ENCODE assay signal across 34 cellular contexts in the genomic region with DNA sequence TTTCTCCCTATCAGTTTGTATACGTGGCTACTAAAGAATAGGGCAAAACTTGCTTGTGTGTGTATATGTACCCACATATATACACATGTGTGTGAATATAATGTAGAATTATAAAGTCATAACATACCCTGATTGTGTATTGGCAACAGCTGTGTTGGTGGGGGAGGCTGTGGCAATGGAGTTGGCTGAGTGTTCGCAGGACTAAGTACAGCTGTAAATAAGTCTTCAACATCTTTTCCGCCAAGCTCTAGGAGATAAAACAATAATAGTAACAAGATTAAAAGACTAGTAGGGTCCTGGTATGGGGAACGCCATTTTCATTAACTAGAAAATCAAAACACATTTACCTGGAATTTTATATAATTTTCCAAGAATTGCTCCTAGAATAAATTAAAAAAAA.
"Had no signal": no experiment of that assay in that cellular context is flagged by ENCODE, and none has a peak within 500 bp of the region (broad histone marks: within the 10 kb centered on the region; RNA-seq: fewer than 3 reads in every experiment).

No MANE protein-coding gene starts in this region.

- H3K27me3 ChIP-seq: brain microvascular endothelial cell, esophagus squamous epithelium, gastroesophageal sphincter had no signal

- H3K4me3 Mint-ChIP-seq: activated B cell treated with CpG ODN at 0.5 μM for 24 hours; activated CD8-positive, alpha-beta T cell treated with anti-CD3 and anti-CD28 coated beads for 36 hours; activated naive CD8-positive, alpha-beta T cell; activated T-cell treated with anti-CD3 and anti-CD28 coated beads, Interleukin-2, amount 50 U/mL, for 4 hours; activated T-helper 17 cell treated with anti-CD3 and anti-CD28 coated beads, Interleukin-2, amount 50 U/mL, for 72 hours; T-helper 17 cell; T-helper 2 cell treated with Interferon-gamma antibody and Interleukin-4, amounts not matched to agents 5 μg/mL and 100 μg/mL, for 36 hours had no signal

- H3K27me3 Mint-ChIP-seq: activated B cell treated with CpG ODN at 0.5 μM for 24 hours; activated CD8-positive, alpha-beta T cell treated with anti-CD3 and anti-CD28 coated beads for 36 hours; activated naive CD8-positive, alpha-beta T cell; activated T-helper 17 cell treated with anti-CD3 and anti-CD28 coated beads, Interleukin-2, amount 50 U/mL, for 72 hours; T-helper 17 cell had no signal

- H3K9me3 Mint-ChIP-seq: activated B cell treated with CpG ODN at 0.5 μM for 24 hours; activated CD8-positive, alpha-beta T cell treated with anti-CD3 and anti-CD28 coated beads for 36 hours; activated T-cell treated with anti-CD3 and anti-CD28 coated beads, Interleukin-2, amount 50 U/mL, for 4 hours; activated T-helper 17 cell treated with anti-CD3 and anti-CD28 coated beads, Interleukin-2, amount 50 U/mL, for 72 hours; T-helper 2 cell treated with Interferon-gamma antibody and Interleukin-4, amounts not matched to agents 5 μg/mL and 100 μg/mL, for 36 hours had no signal

- ATAC-seq: activated CD4-positive, CD25-positive, alpha-beta regulatory T cell treated with anti-CD3 and anti-CD28 coated beads, Interleukin-2, amount 50 U/mL, for 24 hours; activated CD8-positive, alpha-beta T cell treated with anti-CD3 and anti-CD28 coated beads for 36 hours; activated T-cell treated with anti-CD3 and anti-CD28 coated beads, Interleukin-2, amount 50 U/mL, for 4 hours; activated T-helper 17 cell treated with anti-CD3 and anti-CD28 coated beads, Interleukin-2, amount 50 U/mL, for 72 hours; gastroesophageal sphincter; T-helper 17 cell had no signal

- H3K27ac Mint-ChIP-seq: activated B cell treated with CpG ODN at 0.5 μM for 24 hours; activated CD8-positive, alpha-beta T cell treated with anti-CD3 and anti-CD28 coated beads for 36 hours; activated naive CD8-positive, alpha-beta T cell; activated T-helper 17 cell treated with anti-CD3 and anti-CD28 coated beads, Interleukin-2, amount 50 U/mL, for 72 hours; T-helper 2 cell treated with Interferon-gamma antibody and Interleukin-4, amounts not matched to agents 5 μg/mL and 100 μg/mL, for 36 hours had no signal

- H3K4me1 Mint-ChIP-seq: activated B cell treated with CpG ODN at 0.5 μM for 24 hours had no signal

- H3K27ac ChIP-seq: brain microvascular endothelial cell, epithelial cell of prostate, esophagus squamous epithelium, gastroesophageal sphincter, WERI-Rb-1 had no signal

- DNase-seq: activated B cell treated with CpG ODN at 0.5 μM for 24 hours; activated CD4-positive, alpha-beta T cell treated with anti-CD3 and anti-CD28 coated beads for 48 hours; activated CD4-positive, alpha-beta T cell treated with anti-CD3 and anti-CD28 coated beads, Interleukin-2, amount 50 U/mL, for 1 hour; activated CD4-positive, alpha-beta T cell treated with anti-CD3 and anti-CD28 coated beads, Interleukin-2, amount 50 U/mL, for 48 hours; activated CD8-positive, alpha-beta memory T cell treated with anti-CD3 and anti-CD28 coated beads for 24 hours; activated CD8-positive, alpha-beta T cell treated with anti-CD3 and anti-CD28 coated beads for 36 hours; activated effector memory CD4-positive, alpha-beta T cell treated with Interleukin-2 at 50 U/mL for 16 hours; activated gamma-delta T cell treated with Interleukin-2 at 50 U/mL for 16 hours; activated naive CD4-positive, alpha-beta T cell treated with anti-CD3 and anti-CD28 coated beads, Interleukin-2, amount 50 U/mL, for 16 hours; activated naive CD4-positive, alpha-beta T cell treated with Interleukin-2 at 50 U/mL for 16 hours; activated T-cell treated with anti-CD3 and anti-CD28 coated beads, Interleukin-2, amount 50 U/mL, for 4 hours; amniotic stem cell; anterior cingulate cortex; brain microvascular endothelial cell; caudate nucleus; cortex of kidney; dermis blood vessel endothelial cell; effector CD4-positive, alpha-beta T cell; esophagus squamous epithelium; foreskin melanocyte; T-helper 17 cell; T1000; WERI-Rb-1 had no signal

- H3K4me3 ChIP-seq: esophagus squamous epithelium, gastroesophageal sphincter had no signal

- H3K4me1 ChIP-seq: esophagus squamous epithelium, gastroesophageal sphincter had no signal

- FAIRE-seq: astrocyte, bronchial epithelial cell, colon, endometrium, endothelial cell of umbilical vein had no signal

- H3K9me3 ChIP-seq: esophagus squamous epithelium, gastroesophageal sphincter had no signal
